In genomic region chr11:109960831-109961230, GRCh38 we compare ENCODE assay signal across 10 cellular contexts.
DNase-seq lines count a peak whose midpoint lies in the region; ATAC-seq, FAIRE-seq and TF ChIP-seq lines count a peak whose summit lies in the region.
"Had no signal": no experiment of that assay in that cellular context is flagged by ENCODE, and none has a peak within 500 bp of the region (broad histone marks: within the 10 kb centered on the region; RNA-seq: fewer than 3 reads in every experiment).

No MANE protein-coding gene starts in this region.

- no peak for TF ChIP-seq CTCF in bronchial epithelial cell (IDR thresholded peaks at IDR 0.05; ENCODE audit: insufficient read depth, low read length, severe bottlenecking)
- no peak for TF ChIP-seq CTCF in psoas muscle (IDR thresholded peaks at IDR 0.05)
- no peak for TF ChIP-seq CTCF in glutamatergic neuron (IDR thresholded peaks at IDR 0.05; ENCODE audit: partially characterized antibody, unreplicated experiment)

- no peak for FAIRE-seq in bronchial epithelial cell (lab: Jason Lieb, UNC)

- H3K9me3 Mint-ChIP-seq in activated T-helper 1 cell treated with anti-CD3 and anti-CD28 coated beads, Interleukin-12 subunit alpha, Interleukin-12 subunit beta, Interleukin-2, Interleukin-4 antibody, amounts not matched to agents 30 ng/mL and 10 ng/mL and 1 ng/mL, durations not matched to agents 14 hours and 24 hours and 36 hours: peaks cover 3% of the 10 kb centered on the region
- no peaks in the 10 kb centered on the region for H3K9me3 Mint-ChIP-seq in glutamatergic neuron (ENCODE audit: unreplicated experiment)

- H3K4me3 ChIP-seq in bronchial epithelial cell (ENCODE audit: low read depth, low read length) (no peak overlapping the region), psoas muscle (no peak overlapping the region)

- WGBS in psoas muscle, 3 donors: 8 to 36% (median 26%) methylated on average over 2 of the region's 2 CpGs

- H3K27me3 ChIP-seq in bronchial epithelial cell (ENCODE audit: control insufficient read depth, insufficient read depth, low read length) (no peaks in the 10 kb centered on the region), psoas muscle (ENCODE audit: insufficient read depth in 3 of 3, low read length in 2 of 3) (no peaks in the 10 kb centered on the region)

- H3K36me3 Mint-ChIP-seq in activated T-helper 1 cell treated with anti-CD3 and anti-CD28 coated beads, Interleukin-12 subunit alpha, Interleukin-12 subunit beta, Interleukin-2, Interleukin-4 antibody, amounts not matched to agents 30 ng/mL and 10 ng/mL and 1 ng/mL, durations not matched to agents 14 hours and 24 hours and 36 hours (ENCODE audit: low read depth): peaks cover 3% of the 10 kb centered on the region
- H3K36me3 Mint-ChIP-seq in glutamatergic neuron (ENCODE audit: unreplicated experiment): peaks cover 8% of the 10 kb centered on the region
- H3K36me3 Mint-ChIP-seq: CD4-positive, CD25-positive, alpha-beta regulatory T cell had no signal

- peaks cover 8% of the 10 kb centered on the region for H3K4me1 ChIP-seq in psoas muscle

- peak; percentile 84 to 98 (median 92) for ATAC-seq in psoas muscle

- H3K4me3 Mint-ChIP-seq in activated T-helper 1 cell treated with anti-CD3 and anti-CD28 coated beads, Interleukin-12 subunit alpha, Interleukin-12 subunit beta, Interleukin-2, Interleukin-4 antibody, amounts not matched to agents 30 ng/mL and 10 ng/mL and 1 ng/mL, durations not matched to agents 14 hours and 24 hours and 36 hours: no peak overlapping the region
- no peak overlapping the region for H3K4me3 Mint-ChIP-seq in glutamatergic neuron (ENCODE audit: unreplicated experiment)
- H3K4me3 Mint-ChIP-seq: CD4-positive, CD25-positive, alpha-beta regulatory T cell had no signal

- H3K36me3 ChIP-seq in bronchial epithelial cell (ENCODE audit: control insufficient read depth, insufficient read depth, low read length) (no peaks in the 10 kb centered on the region), psoas muscle (ENCODE audit: insufficient read depth in 1 of 2, low read depth in 1 of 2) (no peaks in the 10 kb centered on the region)

- no peak overlapping the region for H3K27ac Mint-ChIP-seq in activated T-helper 1 cell treated with anti-CD3 and anti-CD28 coated beads, Interleukin-12 subunit alpha, Interleukin-12 subunit beta, Interleukin-2, Interleukin-4 antibody, amounts not matched to agents 30 ng/mL and 10 ng/mL and 1 ng/mL, durations not matched to agents 14 hours and 24 hours and 36 hours
- no peak overlapping the region for H3K27ac Mint-ChIP-seq in glutamatergic neuron (ENCODE audit: unreplicated experiment)
- H3K27ac Mint-ChIP-seq: CD4-positive, CD25-positive, alpha-beta regulatory T cell had no signal

- peaks cover 10% of the 10 kb centered on the region for H3K27me3 Mint-ChIP-seq in activated T-helper 1 cell treated with anti-CD3 and anti-CD28 coated beads, Interleukin-12 subunit alpha, Interleukin-12 subunit beta, Interleukin-2, Interleukin-4 antibody, amounts not matched to agents 30 ng/mL and 10 ng/mL and 1 ng/mL, durations not matched to agents 14 hours and 24 hours and 36 hours (ENCODE audit: insufficient read depth)
- no peaks in the 10 kb centered on the region for H3K27me3 Mint-ChIP-seq in glutamatergic neuron (ENCODE audit: unreplicated experiment)
- H3K27me3 Mint-ChIP-seq: CD4-positive, CD25-positive, alpha-beta regulatory T cell had no signal

- H3K9me3 ChIP-seq in psoas muscle: no peaks in the 10 kb centered on the region

- DNase-seq in GM04503 (ENCODE audit: low read depth) (peak; percentile 92), bronchial epithelial cell (ENCODE audit: low read depth) (peak; percentile 39), iPS DF 19.7 (ENCODE audit: low read depth, low spot score) (peak; percentile 15), psoas muscle (peak; percentile 58 to 86), NCI-H2196 (lab: John Stamatoyannopoulos, UW; ENCODE audit: unreplicated experiment) (no peak), glutamatergic neuron (no peak)
- no peak for DNase-seq in stimulated activated CD4-positive, alpha-beta T cell treated with anti-CD3 and anti-CD28 coated beads, Interleukin-15, amount 100 ng/mL, for 24 hours
- no peak for DNase-seq in activated T-helper 1 cell treated with anti-CD3 and anti-CD28 coated beads, Interleukin-12 subunit alpha, Interleukin-12 subunit beta, Interleukin-2, Interleukin-4 antibody, amounts not matched to agents 30 ng/mL and 10 ng/mL and 1 ng/mL, durations not matched to agents 14 hours and 24 hours and 36 hours (ENCODE audit: low spot score)
- DNase-seq: CD4-positive, CD25-positive, alpha-beta regulatory T cell; NCI-H526 treated with DMSO at 0.1 percent for 48 hours had no signal

- H3K4me1 Mint-ChIP-seq in activated T-helper 1 cell treated with anti-CD3 and anti-CD28 coated beads, Interleukin-12 subunit alpha, Interleukin-12 subunit beta, Interleukin-2, Interleukin-4 antibody, amounts not matched to agents 30 ng/mL and 10 ng/mL and 1 ng/mL, durations not matched to agents 14 hours and 24 hours and 36 hours (ENCODE audit: low read depth): peaks cover 17% of the 10 kb centered on the region
- H3K4me1 Mint-ChIP-seq in glutamatergic neuron (ENCODE audit: low read depth, unreplicated experiment): peaks cover 5% of the 10 kb centered on the region

- intact Hi-C loops in psoas muscle (cut with DNase I): no loop called here
- intact Hi-C loops in activated T-helper 1 cell treated with anti-CD3 and anti-CD28 coated beads, Interleukin-12 subunit alpha, Interleukin-12 subunit beta, Interleukin-2, Interleukin-4 antibody, amounts not matched to agents 30 ng/mL and 10 ng/mL and 1 ng/mL, durations not matched to agents 14 hours and 24 hours and 36 hours (cut with micrococcal nuclease): no loop called here

- no peak overlapping the region for H3K27ac ChIP-seq in psoas muscle

Comparison
In these comparisons a context has a peak if more than half of its experiments do, and no peak if none do; other contexts are left out.
1. DNase-seq: peak in GM04503 (single experiment), bronchial epithelial cell (single experiment), iPS DF 19.7 (single experiment) and psoas muscle (2 of 2); none in stimulated activated CD4-positive, alpha-beta T cell treated with anti-CD3 and anti-CD28 coated beads, Interleukin-15, amount 100 ng/mL, for 24 hours (single experiment), NCI-H2196 (single experiment), activated T-helper 1 cell treated with anti-CD3 and anti-CD28 coated beads, Interleukin-12 subunit alpha, Interleukin-12 subunit beta, Interleukin-2, Interleukin-4 antibody, amounts not matched to agents 30 ng/mL and 10 ng/mL and 1 ng/mL, durations not matched to agents 14 hours and 24 hours and 36 hours (single experiment) and glutamatergic neuron (single experiment).